ENCODE assay signal across 13 cellular contexts in genomic region chr5:139726248-139726647, GRCh38.
"Had no signal": no experiment of that assay in that cellular context is flagged by ENCODE, and none has a peak within 500 bp of the region (broad histone marks: within the 10 kb centered on the region; RNA-seq: fewer than 3 reads in every experiment).

No MANE protein-coding gene starts in this region.

- H3K4me3 ChIP-seq: adrenal gland, lower lobe of right lung had no signal

- DNase-seq: activated CD4-positive, alpha-beta T cell treated with anti-CD3 and anti-CD28 coated beads, Interleukin-2, amount 50 U/mL, for 48 hours; activated gamma-delta T cell treated with Interleukin-2 at 50 U/mL for 16 hours; effector memory CD4-positive, alpha-beta T cell; lower lobe of right lung; natural killer cell; stimulated activated naive B cell treated with anti-CD40 and anti-IgM and Interleukin-4, amounts not matched to agents 10 μg/mL and 1 μg/mL and 100 μg/mL, for 72 hours; T-helper 2 cell had no signal

- FAIRE-seq: endothelial cell of umbilical vein, islet of Langerhans, urothelium cell line had no signal

- ATAC-seq: activated naive CD4-positive, alpha-beta T cell treated with anti-CD3 and anti-CD28 coated beads, Interleukin-2, amount 50 U/mL, for 72 hours; lower lobe of right lung; natural killer cell; sciatic nerve; stimulated activated naive B cell treated with anti-CD40 and anti-IgM and Interleukin-4, amounts not matched to agents 10 μg/mL and 1 μg/mL and 100 μg/mL, for 72 hours had no signal
